In the genomic region with DNA sequence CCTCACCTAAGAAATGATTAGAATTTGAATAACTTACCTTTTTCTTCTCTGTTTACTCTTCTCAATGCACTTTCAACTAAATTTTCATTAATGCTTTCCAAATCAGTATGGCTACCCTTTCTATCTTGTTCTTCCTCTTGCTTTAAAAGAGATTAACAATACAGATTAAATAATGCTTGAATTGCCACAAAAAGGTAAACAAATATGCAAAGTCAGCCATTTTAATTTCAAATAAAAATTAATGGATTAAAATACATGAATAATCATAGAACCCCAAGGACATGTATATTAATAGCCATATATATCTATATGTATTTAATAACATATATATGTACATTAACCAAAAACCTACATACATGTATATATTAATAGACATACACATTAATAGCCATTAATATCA, we compare ENCODE assay signal across 26 cellular contexts. TPM values are rescaled to one million over a fixed set of nuclear protein-coding genes. Genes with fewer than 3 reads are reported as not detected.
"Had no signal": no experiment of that assay in that cellular context is flagged by ENCODE, and none has a peak within 500 bp of the region (broad histone marks: within the 10 kb centered on the region; RNA-seq: fewer than 3 reads in every experiment).

No MANE protein-coding gene starts in this region.

- FAIRE-seq: urothelium cell line had no signal

- DNase-seq: dermis blood vessel endothelial cell; effector memory CD4-positive, alpha-beta T cell; erythroblast; esophagus squamous epithelium; foreskin melanocyte; hypothalamus; immature natural killer cell; kidney glomerular epithelial cell; left ventricle myocardium superior; lower lobe of right lung; naive thymus-derived CD8-positive, alpha-beta T cell; nephron progenitor cell; nucleus accumbens; posterior cingulate gyrus; psoas muscle; right cardiac atrium; spleen; stimulated activated naive B cell treated with anti-CD40 and anti-IgM and Interleukin-4, amounts not matched to agents 10 μg/mL and 1 μg/mL and 100 μg/mL, for 72 hours; upper lobe of left lung had no signal

- H3K27me3 ChIP-seq: esophagus squamous epithelium, spleen, tibial nerve, upper lobe of left lung had no signal

- ATAC-seq: left ventricle myocardium superior; lower lobe of right lung; naive thymus-derived CD8-positive, alpha-beta T cell; psoas muscle; right cardiac atrium; stimulated activated naive B cell treated with anti-CD40 and anti-IgM and Interleukin-4, amounts not matched to agents 10 μg/mL and 1 μg/mL and 100 μg/mL, for 72 hours had no signal

- H3K4me1 ChIP-seq: esophagus squamous epithelium, lower lobe of right lung, psoas muscle, spleen, tibial nerve, upper lobe of left lung had no signal

- H3K4me3 ChIP-seq: coronary artery, esophagus squamous epithelium, lower lobe of right lung, psoas muscle, skin epidermis, spleen, thoracic aorta, tibial nerve, upper lobe of left lung had no signal

- H3K27ac ChIP-seq: coronary artery, esophagus squamous epithelium, lower lobe of right lung, psoas muscle, skin epidermis, spleen, thoracic aorta, tibial nerve, upper lobe of left lung had no signal

- H3K9me3 ChIP-seq: esophagus squamous epithelium, lower lobe of right lung, psoas muscle, spleen, thoracic aorta, tibial nerve, upper lobe of left lung had no signal

RNA-seq across cellular contexts. Expression of a gene that starts 7.9 kb away (rescaled TPM):
- total RNA-seq: mesenteric fat pad; myocyte; naive thymus-derived CD8-positive, alpha-beta T cell had no signal
- polyA plus RNA-seq: naive thymus-derived CD8-positive, alpha-beta T cell had no signal
